In genomic region chr11:57644748-57645715, GRCh38 we compare ENCODE assay signal across 1 cellular context.
TF ChIP-seq lines count a peak whose summit lies in the region.

No MANE protein-coding gene starts in this region.

TF ChIP-seq in GM12878, 131 proteins besides CTCF, POLR2A, EP300 and RAD21 (continued from another document):
- no peak for TF ChIP-seq JUND (IDR thresholded peaks at IDR 0.05; ENCODE audit: low read depth, low read length)
- TF ChIP-seq SKIL (IDR thresholded peaks at IDR 0.05; ENCODE audit: low read depth, poor library complexity, severe bottlenecking): peak; percentile 26
- peak; percentile 49; the same call in 1 of the 2 replicates for TF ChIP-seq CREB1 (IDR thresholded peaks at IDR 0.05; ENCODE audit: low read depth)
- 0 out of 2 replicates have a peak, but pooled peaks have one; percentile 20 for TF ChIP-seq CREM (IDR thresholded peaks at IDR 0.05; ENCODE audit: low read depth)
- TF ChIP-seq REST (IDR thresholded peaks at IDR 0.05; ENCODE audit: low read depth, low read length): no peak
- TF ChIP-seq BACH1 (IDR thresholded peaks at IDR 0.05; ENCODE audit: borderline replicate concordance): no peak
- TF ChIP-seq MYB (IDR thresholded peaks at IDR 0.05; ENCODE audit: borderline replicate concordance, low read depth, low read length): no peak
- no peak for TF ChIP-seq NR2F1 (conservative IDR thresholded peaks at IDR 0.05)
- no peak for TF ChIP-seq IKZF1 (conservative IDR thresholded peaks at IDR 0.05)
- TF ChIP-seq SMARCA5 (IDR thresholded peaks at IDR 0.05): peak; percentile 23; the same call in 1 of the 2 replicates
- TF ChIP-seq EGR1 (IDR thresholded peaks at IDR 0.05; ENCODE audit: borderline replicate concordance in 1 of 2, low read depth in 2 of 2, low read length in 2 of 2): peak in 1 of 2 experiments; percentile 50; a peak in 1 of 3 replicates
- TF ChIP-seq SMC3 (IDR thresholded peaks at IDR 0.05; ENCODE audit: borderline replicate concordance, low read length): peak; percentile 53; the same call in 1 of the 2 replicates
- TF ChIP-seq SUPT20H (IDR thresholded peaks at IDR 0.05; ENCODE audit: borderline replicate concordance, control insufficient read depth, low read depth, low read length): no peak
- TF ChIP-seq POU2F2 (IDR thresholded peaks at IDR 0.05; ENCODE audit: borderline replicate concordance, low read depth, low read length): no peak
- no peak for TF ChIP-seq CBX3 (IDR thresholded peaks at IDR 0.05; ENCODE audit: borderline replicate concordance, low read depth)
- no peak for TF ChIP-seq PBX3 (IDR thresholded peaks at IDR 0.05; ENCODE audit: insufficient replicate concordance, low read depth, low read length)
- no peak for TF ChIP-seq CEBPZ (IDR thresholded peaks at IDR 0.05; ENCODE audit: low read depth, low read length)
